ENCODE assay signal across 8 cellular contexts in genomic region chr1:151326619-151327222, GRCh38. TPM values are rescaled to one million over a fixed set of nuclear protein-coding genes. Genes with fewer than 3 reads are reported as not detected.
DNase-seq lines count a peak whose midpoint lies in the region; ATAC-seq and TF ChIP-seq lines count a peak whose summit lies in the region.

No MANE protein-coding gene starts in this region.

- H3K9me3 Mint-ChIP-seq in activated naive CD8-positive, alpha-beta T cell (ENCODE audit: low read depth): no peaks in the 10 kb centered on the region

- peak overlapping the region; percentile 99 for H3K4me3 Mint-ChIP-seq in activated naive CD8-positive, alpha-beta T cell

- H3K27ac ChIP-seq in ACC112 (ENCODE audit: low read depth, low read length): peak overlapping the region; percentile 88

- intact Hi-C loops in cardiac septum (cut with DNase I): loop anchor here (1.0 to 10.0 kb wide), 5 partner anchors 16 to 288 kb away; partner anchors contain the start of genes LYSMD1, PIP5K1A, SCNM1 and SNX27
- intact Hi-C loops in posterior vena cava (cut with DNase I): no loop called here

- peaks cover 43% of the 10 kb centered on the region for H3K4me1 Mint-ChIP-seq in activated naive CD8-positive, alpha-beta T cell (ENCODE audit: low read depth)

- peak overlapping the region; percentile 95 for H3K27ac Mint-ChIP-seq in activated naive CD8-positive, alpha-beta T cell

- no peaks in the 10 kb centered on the region for H3K27me3 ChIP-seq in ACC112 (ENCODE audit: insufficient read depth, low read length)

- peaks cover 15% of the 10 kb centered on the region for H3K4me1 ChIP-seq in ACC112 (ENCODE audit: control insufficient read depth, insufficient read depth, low read length, unreplicated experiment)

- in situ Hi-C loops in GM13976 (cut with MboI; ENCODE audit: low sequenced_read_pairs, unreplicated experiment): no loop called here

- peaks cover 7% of the 10 kb centered on the region; the same call in 1 of the 2 replicates for H3K36me3 ChIP-seq in ACC112 (ENCODE audit: insufficient read depth, low read length)

- peaks cover 36% of the 10 kb centered on the region for H3K79me2 ChIP-seq in ACC112 (ENCODE audit: control insufficient read depth, insufficient read depth, low read length, unreplicated experiment)

- ATAC-seq in HG02943 (IDR thresholded peaks at IDR 0.05; ENCODE audit: low read depth, unreplicated experiment) (peak; percentile 38), GM18520 (IDR thresholded peaks at IDR 0.05; ENCODE audit: unreplicated experiment) (no peak)

- no peaks in the 10 kb centered on the region for H3K27me3 Mint-ChIP-seq in activated naive CD8-positive, alpha-beta T cell

- DNase-seq in GM13976 (ENCODE audit: low spot score): peak; percentile 87
- peak; percentile 88 for DNase-seq in OCI-M1 (lab: John Stamatoyannopoulos, UW)
- peak; percentile 83 for DNase-seq in cardiac septum (ENCODE audit: low spot score)
- DNase-seq in posterior vena cava (ENCODE audit: low spot score): peak; percentile 85

- no peak overlapping the region for H2AFZ ChIP-seq in ACC112 (ENCODE audit: low read length, unreplicated experiment)

- TF ChIP-seq CTCF in GM13976 (IDR thresholded peaks at IDR 0.05; ENCODE audit: borderline replicate concordance, control extremely low read depth, extremely low read depth, insufficient read depth, missing control alignments): no peak

- peaks cover 2% of the 10 kb centered on the region for H3K36me3 Mint-ChIP-seq in activated naive CD8-positive, alpha-beta T cell

- H3K4me3 ChIP-seq in ACC112 (ENCODE audit: low read depth, low read length): peak overlapping the region; percentile 80

RNA-seq across cellular contexts. Expression of gene PI4KB, which starts 0.5 kb away (rescaled TPM):
- total RNA-seq in cardiac septum: 47.7 TPM
- 10 to 100 TPM; 51.9 to 58.7 TPM for total RNA-seq in posterior vena cava

RNA-seq across cellular contexts. Expression of gene RFX5, which starts 20.3 kb away (rescaled TPM):
- total RNA-seq in cardiac septum: 27.2 TPM
- total RNA-seq in posterior vena cava: 10 to 100 TPM; 26.0 to 31.1 TPM

RNA-seq across cellular contexts. Expression of gene ZNF687, which starts 44.6 kb away (rescaled TPM):
- total RNA-seq in cardiac septum (12.8 TPM), posterior vena cava (10 to 100 TPM; 16.7 to 17.1 TPM)

RNA-seq across cellular contexts. Expression of gene SELENBP1, which starts 45.8 kb away (rescaled TPM):
- total RNA-seq in cardiac septum: 21.2 TPM
- total RNA-seq in posterior vena cava: 10 to 100 TPM; 14.9 to 50.4 TPM
